ENCODE assay signal across 9 cellular contexts in genomic region chr3:16178628-16178988, GRCh38. TPM values are rescaled to one million over a fixed set of nuclear protein-coding genes. Genes with fewer than 3 reads are reported as not detected.
DNase-seq lines count a peak whose midpoint lies in the region; ATAC-seq, FAIRE-seq and TF ChIP-seq lines count a peak whose summit lies in the region.
"Had no signal": no experiment of that assay in that cellular context is flagged by ENCODE, and none has a peak within 500 bp of the region (broad histone marks: within the 10 kb centered on the region; RNA-seq: fewer than 3 reads in every experiment).

No MANE protein-coding gene starts in this region.

- H3K9me1 ChIP-seq in K562 (ENCODE audit: control insufficient read depth, insufficient read depth, low read length), result no peaks in the 10 kb centered on the region

- H3K79me2 ChIP-seq in K562 (ENCODE audit: control insufficient read depth, insufficient read depth, low read length), result no peaks in the 10 kb centered on the region

- intact Hi-C loops in K562 (cut with micrococcal nuclease), result loop anchor here (1.0 to 5.0 kb wide), 5 partner anchors 68 to 548 kb away; no protein-coding TSS in a partner anchor
- intact Hi-C loops in spleen (cut with DNase I; ENCODE audit: low total_unique reads), result loop anchor here (5.0 to 10.0 kb wide), 3 partner anchors 126 to 544 kb away; no protein-coding TSS in a partner anchor

- DNase-seq in K562 (ENCODE audit: extremely low read depth in 1 of 4, low spot score in 3 of 4) (no peak), spleen (no peak), C1 segment of cervical spinal cord (lab: John Stamatoyannopoulos, UW) (no peak), COLO829 (ENCODE audit: low spot score) (no peak), G401 (ENCODE audit: low spot score) (no peak)
- DNase-seq: effector CD8-positive, alpha-beta T cell; nucleus accumbens had no signal

- H2AFZ ChIP-seq in K562 (ENCODE audit: low read depth, low read length), result no peak overlapping the region

- peaks cover 19% of the 10 kb centered on the region; the same call in 1 of the 2 replicates for H4K20me1 ChIP-seq in K562 (replicated peaks; ENCODE audit: control insufficient read depth, insufficient read depth, low read length)

- no peak overlapping the region for H3K4me3 ChIP-seq in K562
- H3K4me3 ChIP-seq in spleen, result peak overlapping the region in 7 of 8 donors; percentile 23 to 72 (median 40)

- TF ChIP-seq EP300 in K562 (IDR thresholded peaks at IDR 0.05; ENCODE audit: low read length), result no peak

- H3K9ac ChIP-seq in K562 (ENCODE audit: insufficient read depth in 1 of 2, low read depth in 2 of 2, low read length in 2 of 2), result no peak overlapping the region

- no peak; a peak in 1 of 6 replicates for TF ChIP-seq CTCF in K562 (IDR thresholded peaks at IDR 0.05 in 2 of 3, conservative IDR thresholded peaks at IDR 0.05 in 1 of 3; ENCODE audit: insufficient read depth in 2 of 3, low read depth in 1 of 3, low read length in 3 of 3)
- TF ChIP-seq CTCF in spleen (IDR thresholded peaks at IDR 0.05 in 8 of 11, conservative IDR thresholded peaks at IDR 0.05 in 3 of 11), result peak in 5 of 11 experiments; percentile 7 to 66 (median 38)

- H3K4me2 ChIP-seq in K562 (ENCODE audit: insufficient read depth, low read length), result no peak overlapping the region; the same call in 1 of the 2 replicates

- TF ChIP-seq POLR2A in K562 (conservative IDR thresholded peaks at IDR 0.05) (no peak), spleen (IDR thresholded peaks at IDR 0.05) (no peak)

- ATAC-seq in GM18909 (IDR thresholded peaks at IDR 0.05; ENCODE audit: poor library complexity, unreplicated experiment) (peak; percentile 6), HG02870 (IDR thresholded peaks at IDR 0.05; ENCODE audit: unreplicated experiment) (peak; percentile 11), K562 (peak; percentile 26)

- H3K36me3 ChIP-seq in K562 (ENCODE audit: control insufficient read depth, insufficient read depth, low read length) (no peaks in the 10 kb centered on the region), spleen (no peaks in the 10 kb centered on the region)

- FAIRE-seq in K562 (lab: Jason Lieb, UNC), result no peak

- BruUV-seq in K562 (replicated peaks; lab: Mats Ljungman, UMichigan), result no TSS peak

- POLR2A ChIA-PET in K562 (lab: Yijun Ruan, JAX), result interaction anchor here (0.7 kb wide), 1 partner anchor 14 kb away, joined by 4 read pairs; no protein-coding TSS in a partner anchor

- TF ChIP-seq RAD21 in K562 (CRISPR knock-in tag; conservative IDR thresholded peaks at IDR 0.05 in 1 of 2, IDR thresholded peaks at IDR 0.05 in 1 of 2), result no peak

- H3K27me3 ChIP-seq in K562 (ENCODE audit: control insufficient read depth in 2 of 2, insufficient read depth in 2 of 2, low read length in 2 of 2) (peaks cover 17 to 55% of the 10 kb centered on the region in 2 experiments), spleen (replicated peaks in 1 of 7) (peaks cover 0 to 24% (median 0%) of the 10 kb centered on the region in 7 donors)

- CTCF ChIA-PET in K562 (lab: Yijun Ruan, JAX; ENCODE audit: low intra/inter-chr PET ratio), result interaction anchor here (1.1 to 3.4 kb wide), 3 partner anchors 68 to 363 kb away, joined by 4 to 28 read pairs (median 6); no protein-coding TSS in a partner anchor

- H3K27ac ChIP-seq in K562 (ENCODE audit: extremely low read depth, low read depth, low read length) (no peak overlapping the region), spleen (peak overlapping the region in 1 of 8 donors; percentile 2)

- H3K9me3 ChIP-seq in K562 (replicated peaks; ENCODE audit: control insufficient read depth, insufficient read depth, low read depth, low read length) (peaks cover 4% of the 10 kb centered on the region; the same call in 1 of the 2 replicates), spleen (no peaks in the 10 kb centered on the region)

- in situ Hi-C loops in K562 (cut with MboI) (loop anchor here (10.0 kb wide), 1 partner anchor 364 kb away; no protein-coding TSS in a partner anchor), G401 (cut with HindIII; ENCODE audit: low sequenced_read_pairs) (no loop called here)

- 17% methylated on average over 9 of the region's 9 CpGs for WGBS in K562 (ENCODE audit: insufficient coverage, low coverage, missing lambda C conversion rate)
- WGBS in spleen, 5 donors, result 51 to 68% (median 60%) methylated on average over 9 of the region's 9 CpGs

- H3K4me1 ChIP-seq in K562 (replicated peaks in 1 of 2; ENCODE audit: control insufficient read depth in 2 of 2, insufficient read depth in 2 of 2, low read length in 2 of 2) (peaks cover 0 to 5% of the 10 kb centered on the region in 2 experiments; a peak in 1 of 5 replicates), spleen (peaks cover 0 to 51% (median 17%) of the 10 kb centered on the region in 6 donors)

TF ChIP-seq in K562, 482 proteins besides CTCF, POLR2A, EP300 and RAD21:
- TF ChIP-seq ZKSCAN8 (CRISPR knock-in tag; IDR thresholded peaks at IDR 0.05), result peak; percentile 88
- no peak for TF ChIP-seq ZNF354B (CRISPR knock-in tag; IDR thresholded peaks at IDR 0.05)
- peak in 1 of 2 experiments; percentile 27; a peak in 1 of 4 replicates for TF ChIP-seq NRF1 (conservative IDR thresholded peaks at IDR 0.05 in 1 of 2, IDR thresholded peaks at IDR 0.05 in 1 of 2)
- no peak for TF ChIP-seq NR0B1 (IDR thresholded peaks at IDR 0.05; ENCODE audit: partially characterized antibody)
- no peak for TF ChIP-seq TCF3 (CRISPR knock-in tag; IDR thresholded peaks at IDR 0.05)
- no peak for TF ChIP-seq ATF1 (CRISPR knock-in tag; IDR thresholded peaks at IDR 0.05)
- 0 out of 2 replicates have a peak, but pooled peaks have one; percentile 1 for TF ChIP-seq ATF1 (tag; IDR thresholded peaks at IDR 0.05)
- TF ChIP-seq ATF3 (IDR thresholded peaks at IDR 0.05), result no peak
- no peak for TF ChIP-seq ATF3 (CRISPR knock-in tag; conservative IDR thresholded peaks at IDR 0.05)
- no peak for TF ChIP-seq EZH2 (IDR thresholded peaks at IDR 0.05; ENCODE audit: borderline replicate concordance, low read depth, low read length)

RNA-seq across cellular contexts. Expression of gene GALNT15, which starts 4.1 kb away (rescaled TPM):
- total RNA-seq in K562 (2011; cell fraction: chromatin; rRNA removed; ENCODE audit: low replicate concordance), result not detected in 2 replicates
- total RNA-seq in K562 (2011; cell fraction: nucleolus; rRNA removed), result not detected in 2 replicates
- total RNA-seq in K562 (2011; cell fraction: nucleoplasm; rRNA removed), result not detected in 2 replicates
- total RNA-seq in K562 (2014; rRNA removed), result not detected in 2 replicates
- total RNA-seq in K562 (2014; rRNA removed; fragmentation: Illumina TruSeq; extraction: Trizol), result not detected in 2 replicates
- total RNA-seq in K562 (2015; rRNA removed; fragmentation: Illumina TruSeq; extraction: Trizol), result not detected in 2 replicates
- total RNA-seq in K562 (2021), result not detected in 2 replicates
- not detected in 2 replicates for polyA plus RNA-seq in K562 (2011; rRNA removed)
- polyA plus RNA-seq in K562 (2011; cell fraction: cytosol; rRNA removed), result not detected in 2 replicates
- polyA plus RNA-seq in K562 (2011; cell fraction: nucleus; rRNA removed), result not detected in 2 replicates
- polyA plus RNA-seq in K562 (2012), result not detected in 2 replicates
- polyA plus RNA-seq in K562 (2014; fragmentation: Illumina TruSeq; extraction: Trizol), result not detected in 2 replicates
- not detected for polyA plus RNA-seq in K562 (2014; fragmentation: Nextera tagmentation; extraction: Ambion mirVana)
- not detected in 2 replicates for polyA plus RNA-seq in K562 (2014; rRNA removed)
- polyA minus RNA-seq in K562 (2011; rRNA and poly(A)+ RNA removed), result not detected in 2 replicates
- not detected in 2 replicates for polyA minus RNA-seq in K562 (2011; cell fraction: cytosol; rRNA and poly(A)+ RNA removed)
- not detected in 2 replicates for polyA minus RNA-seq in K562 (2011; cell fraction: nucleus; rRNA and poly(A)+ RNA removed)
- total RNA-seq in spleen, result 100 to 1,000 TPM in 1 of 7 donors, 10 to 100 TPM in 6; 34.2 to 147 (median 49.5) TPM
- 1 to 10 TPM; 2.5 to 6.7 (median 3.1) TPM for polyA plus RNA-seq in spleen
- not detected in 2 replicates for total RNA-seq in G401 (2014; rRNA removed; shearing (Covaris generic))

Comparison
In these comparisons a context has a peak if more than half of its experiments do, and no peak if none do; other contexts are left out.
1. RNA of gene GALNT15, which starts 4.1 kb away (total RNA-seq): 34.2 to 147 TPM in spleen; not detected in K562 and not detected in G401; every median in the first group is over 10 times any median in the second.
2. Peak in every context shown above with its lines, with median percentiles within 50 percentile points of each other: ATAC-seq.